1 cellular context compared by ENCODE assay signal in genomic region chr17:9258115-9259020, GRCh38.
TF ChIP-seq lines count a peak whose summit lies in the region.

No MANE protein-coding gene starts in this region.

TF ChIP-seq in HepG2, 621 proteins besides CTCF, POLR2A, EP300 and RAD21 (continued from another document and continues in another):
- peak; percentile 38; the same call in 1 of the 2 replicates for TF ChIP-seq ZNF687 (CRISPR knock-in tag; IDR thresholded peaks at IDR 0.05)
- TF ChIP-seq ZNF546 (CRISPR knock-in tag; conservative IDR thresholded peaks at IDR 0.05) = no peak
- no peak for TF ChIP-seq ZNF770 (CRISPR knock-in tag; IDR thresholded peaks at IDR 0.05)
- peak; percentile 51; the same call in 1 of the 2 replicates for TF ChIP-seq BCL6 (CRISPR knock-in tag; IDR thresholded peaks at IDR 0.05)
- TF ChIP-seq ATF7-NPFF (CRISPR knock-in tag; IDR thresholded peaks at IDR 0.05; ENCODE audit: low read depth) = 0 out of 2 replicates have a peak, but pooled peaks have one; percentile 18
- 0 out of 2 replicates have a peak, but pooled peaks have one; percentile 37 for TF ChIP-seq ZNF503 (CRISPR knock-in tag; IDR thresholded peaks at IDR 0.05)
- no peak for TF ChIP-seq STAG1 (CRISPR knock-in tag; IDR thresholded peaks at IDR 0.05)
- TF ChIP-seq E2F5 (CRISPR knock-in tag; conservative IDR thresholded peaks at IDR 0.05) = no peak
- no peak for TF ChIP-seq ZNF570 (CRISPR knock-in tag; IDR thresholded peaks at IDR 0.05; ENCODE audit: borderline replicate concordance)
- peak; percentile 53 for TF ChIP-seq FOXA3 (CRISPR knock-in tag; IDR thresholded peaks at IDR 0.05)
- TF ChIP-seq PRMT3 (CRISPR knock-in tag; IDR thresholded peaks at IDR 0.05; ENCODE audit: borderline replicate concordance, low read depth) = no peak
- no peak for TF ChIP-seq CENPBD1 (CRISPR knock-in tag; IDR thresholded peaks at IDR 0.05; ENCODE audit: borderline replicate concordance, low read depth)
- TF ChIP-seq ZNF362 (CRISPR knock-in tag; IDR thresholded peaks at IDR 0.05; ENCODE audit: borderline replicate concordance) = no peak
- no peak for TF ChIP-seq KDM2A (CRISPR knock-in tag; IDR thresholded peaks at IDR 0.05; ENCODE audit: borderline replicate concordance, low read depth)
- peak; percentile 68 for TF ChIP-seq TCF7 (IDR thresholded peaks at IDR 0.05; ENCODE audit: low read depth)
- TF ChIP-seq ONECUT2 (CRISPR knock-in tag; IDR thresholded peaks at IDR 0.05) = no peak
- TF ChIP-seq RBM39 (IDR thresholded peaks at IDR 0.05; ENCODE audit: low read depth, low read length, poor library complexity, severe bottlenecking) = no peak
- no peak for TF ChIP-seq ZNF574 (CRISPR knock-in tag; IDR thresholded peaks at IDR 0.05)
- TF ChIP-seq PITX1 (CRISPR knock-in tag; IDR thresholded peaks at IDR 0.05) = peak; percentile 87
- no peak for TF ChIP-seq ZNF792 (CRISPR knock-in tag; IDR thresholded peaks at IDR 0.05)
- TF ChIP-seq ZNF737 (CRISPR knock-in tag; IDR thresholded peaks at IDR 0.05; ENCODE audit: borderline replicate concordance) = no peak
- TF ChIP-seq ZNF468 (CRISPR knock-in tag; IDR thresholded peaks at IDR 0.05) = no peak
- TF ChIP-seq NFIC (IDR thresholded peaks at IDR 0.05; ENCODE audit: low read length) = no peak
- TF ChIP-seq MEIS2 (CRISPR knock-in tag; IDR thresholded peaks at IDR 0.05) = no peak
- TF ChIP-seq TARDBP (CRISPR knock-in tag; IDR thresholded peaks at IDR 0.05) = 0 out of 2 replicates have a peak, but pooled peaks have one; percentile 35
- TF ChIP-seq BHLHE40 (IDR thresholded peaks at IDR 0.05; ENCODE audit: low read length) = no peak
- TF ChIP-seq TBX2 (CRISPR knock-in tag; IDR thresholded peaks at IDR 0.05; ENCODE audit: borderline replicate concordance) = peak; percentile 48
- TF ChIP-seq ISL2 (CRISPR knock-in tag; IDR thresholded peaks at IDR 0.05) = peak; percentile 36; the same call in 1 of the 2 replicates
- TF ChIP-seq MTA1 (CRISPR knock-in tag; IDR thresholded peaks at IDR 0.05; ENCODE audit: borderline replicate concordance) = no peak
- TF ChIP-seq ATM (IDR thresholded peaks at IDR 0.05; ENCODE audit: borderline replicate concordance) = no peak
- no peak for TF ChIP-seq HNRNPUL1 (IDR thresholded peaks at IDR 0.05; ENCODE audit: low read depth, low read length)
- TF ChIP-seq ZBTB14 (CRISPR knock-in tag; IDR thresholded peaks at IDR 0.05) = no peak
- no peak for TF ChIP-seq ZNF558 (CRISPR knock-in tag; IDR thresholded peaks at IDR 0.05; ENCODE audit: borderline replicate concordance)
- TF ChIP-seq FOXA1 (IDR thresholded peaks at IDR 0.05) = no peak
- TF ChIP-seq FOXA1 (CRISPR knock-in tag; IDR thresholded peaks at IDR 0.05) = peak; percentile 70
- TF ChIP-seq TEAD3 (CRISPR knock-in tag; optimal IDR thresholded peaks at IDR 0.05; ENCODE audit: borderline replicate concordance) = no peak
- TF ChIP-seq GFI1 (CRISPR knock-in tag; IDR thresholded peaks at IDR 0.05; ENCODE audit: borderline replicate concordance) = 0 out of 2 replicates have a peak, but pooled peaks have one; percentile 25
- no peak for TF ChIP-seq ARID4A (CRISPR knock-in tag; IDR thresholded peaks at IDR 0.05; ENCODE audit: borderline replicate concordance)
- no peak for TF ChIP-seq ZNF280B (CRISPR knock-in tag; IDR thresholded peaks at IDR 0.05; ENCODE audit: borderline replicate concordance)
- TF ChIP-seq NCOA1 (CRISPR knock-in tag; IDR thresholded peaks at IDR 0.05) = no peak
- peak; percentile 62 for TF ChIP-seq RARA (CRISPR knock-in tag; IDR thresholded peaks at IDR 0.05)
